ENCODE assay signal across 10 cellular contexts in the genomic region with DNA sequence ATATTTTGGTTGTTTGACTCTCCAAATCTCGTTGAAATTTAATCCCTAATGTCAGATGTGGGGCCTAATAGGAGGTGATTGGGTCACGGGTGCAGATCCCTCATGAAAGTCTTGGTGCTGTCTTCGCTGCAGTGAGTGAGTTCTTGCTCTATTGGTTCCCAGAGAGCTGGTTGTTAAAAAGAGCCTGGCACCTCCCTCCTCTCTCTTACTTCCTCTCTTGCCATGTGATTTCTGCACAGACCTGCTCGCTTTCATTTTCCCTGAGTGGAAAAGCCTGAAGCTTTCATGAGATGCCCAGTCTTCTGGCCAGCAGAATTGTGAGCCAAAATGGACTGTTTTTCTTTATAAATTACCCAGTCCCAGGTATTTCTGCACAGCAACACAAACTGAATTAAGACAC.
DNase-seq lines count a peak whose midpoint lies in the region; ATAC-seq lines count a peak whose summit lies in the region.
"Had no signal": no experiment of that assay in that cellular context is flagged by ENCODE, and none has a peak within 500 bp of the region (broad histone marks: within the 10 kb centered on the region; RNA-seq: fewer than 3 reads in every experiment).

No MANE protein-coding gene starts in this region.

- no peaks in the 10 kb centered on the region for H3K9me3 Mint-ChIP-seq in activated T-helper 17 cell treated with anti-CD3 and anti-CD28 coated beads, Interleukin-2, amount 50 U/mL, for 72 hours

- H3K4me1 Mint-ChIP-seq in activated T-helper 17 cell treated with anti-CD3 and anti-CD28 coated beads, Interleukin-2, amount 50 U/mL, for 72 hours, result no peaks in the 10 kb centered on the region

- H3K27ac Mint-ChIP-seq in activated T-helper 17 cell treated with anti-CD3 and anti-CD28 coated beads, Interleukin-2, amount 50 U/mL, for 72 hours, result no peak overlapping the region

- no peak overlapping the region for H3K4me3 Mint-ChIP-seq in activated T-helper 17 cell treated with anti-CD3 and anti-CD28 coated beads, Interleukin-2, amount 50 U/mL, for 72 hours

- H3K36me3 Mint-ChIP-seq in activated T-helper 17 cell treated with anti-CD3 and anti-CD28 coated beads, Interleukin-2, amount 50 U/mL, for 72 hours (ENCODE audit: low read depth), result no peaks in the 10 kb centered on the region

- peak; percentile 31 to 49 for DNase-seq in AML-193 (lab: John Stamatoyannopoulos, UW)
- DNase-seq in NOMO-1 treated with dmso at 0.1 percent for 144 hours (lab: John Stamatoyannopoulos, UW; ENCODE audit: unreplicated experiment), result peak; percentile 23
- no peak for DNase-seq in NCI-H446 (lab: John Stamatoyannopoulos, UW)
- DNase-seq in NCI-H2227 treated with DMSO at 0.1 percent for 48 hours (lab: John Stamatoyannopoulos, UW), result no peak
- no peak for DNase-seq in NCI-H345 treated with DMSO at 0.1 percent for 48 hours (lab: John Stamatoyannopoulos, UW; ENCODE audit: unreplicated experiment)
- DNase-seq: posterior cingulate gyrus had no signal

- H3K27me3 Mint-ChIP-seq in activated T-helper 17 cell treated with anti-CD3 and anti-CD28 coated beads, Interleukin-2, amount 50 U/mL, for 72 hours, result no peaks in the 10 kb centered on the region

- ATAC-seq in GM19467 (IDR thresholded peaks at IDR 0.05; ENCODE audit: unreplicated experiment) (peak; percentile 86), HG03060 (IDR thresholded peaks at IDR 0.05; ENCODE audit: low read depth, unreplicated experiment) (peak; percentile 84)
- no peak for ATAC-seq in activated T-helper 17 cell treated with anti-CD3 and anti-CD28 coated beads, Interleukin-2, amount 50 U/mL, for 72 hours (replicated peaks)
- ATAC-seq: A549 had no signal

Comparison
In these comparisons a context has a peak if more than half of its experiments do, and no peak if none do; other contexts are left out.
1. DNase-seq: peak in AML-193 (2 of 2) and NOMO-1 treated with dmso at 0.1 percent for 144 hours (single experiment); none in NCI-H446 (0 of 2), NCI-H2227 treated with DMSO at 0.1 percent for 48 hours (single experiment) and NCI-H345 treated with DMSO at 0.1 percent for 48 hours (single experiment).